Comparison of ENCODE assay signal across 7 cellular contexts in the genomic region with DNA sequence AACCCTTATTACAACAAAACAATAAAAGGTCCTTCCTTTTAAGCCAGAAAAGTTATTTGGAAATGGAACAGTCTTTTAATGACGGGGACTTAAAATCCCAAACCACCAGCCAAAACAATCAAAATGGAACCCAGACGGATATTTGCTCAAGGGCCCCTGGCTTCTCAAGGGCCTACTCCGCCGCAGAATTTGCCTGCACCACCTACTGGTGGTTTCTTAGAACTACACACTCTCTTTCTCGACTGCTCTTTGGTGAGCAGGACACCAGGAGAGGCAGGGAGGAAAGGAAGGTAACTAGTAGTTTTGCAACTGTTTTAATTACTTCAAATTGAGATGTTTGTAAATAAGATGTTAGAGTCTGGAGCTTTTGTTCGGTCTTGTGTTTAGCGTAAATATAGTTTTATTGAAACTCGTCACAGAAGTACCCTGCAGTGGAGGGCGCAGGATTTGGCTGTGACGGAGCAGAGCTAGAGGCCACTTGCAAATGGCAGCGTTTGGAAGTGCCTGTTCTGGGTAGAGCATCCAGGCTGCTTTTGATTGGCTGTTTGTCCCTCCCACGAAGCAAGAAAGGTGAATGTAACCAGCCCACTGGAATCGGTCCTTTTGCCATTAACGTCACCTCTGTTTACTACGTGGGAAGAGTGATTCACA.
DNase-seq lines count a peak whose midpoint lies in the region; ATAC-seq and TF ChIP-seq lines count a peak whose summit lies in the region.

No MANE protein-coding gene starts in this region.

- CTCF ChIA-PET in PC-3 (lab: Charles Lee): no interaction called here

- ATAC-seq in PC-3: 0 out of 2 replicates have a peak, but pooled peaks have one; percentile 35
- ATAC-seq in GM18517 (IDR thresholded peaks at IDR 0.05; ENCODE audit: unreplicated experiment): no peak

- H3K9me3 ChIP-seq in HAP-1 (no peaks in the 10 kb centered on the region), PC-3 (ENCODE audit: low read length) (no peaks in the 10 kb centered on the region), muscle layer of colon (ENCODE audit: low read length) (no peaks in the 10 kb centered on the region)

- H3F3A ChIP-seq in PC-3 (ENCODE audit: low read length, unreplicated experiment): no peaks in the 10 kb centered on the region

- H3K4me1 ChIP-seq in HAP-1: no peaks in the 10 kb centered on the region
- no peaks in the 10 kb centered on the region for H3K4me1 ChIP-seq in PC-3 (ENCODE audit: insufficient read depth, low read length)
- H3K4me1 ChIP-seq in muscle layer of colon (ENCODE audit: insufficient read depth, low read length): peaks cover 91% of the 10 kb centered on the region

- no peak overlapping the region for H3K27ac ChIP-seq in PC-3 (ENCODE audit: low read length)
- peak overlapping the region; percentile 44 for H3K27ac ChIP-seq in muscle layer of colon (ENCODE audit: low read depth, low read length)

- no peak overlapping the region for H3K4me3 ChIP-seq in HAP-1
- no peak overlapping the region for H3K4me3 ChIP-seq in PC-3 (ENCODE audit: low read length)
- H3K4me3 ChIP-seq in muscle layer of colon (ENCODE audit: low read depth in 1 of 2, low read length in 2 of 2): no peak overlapping the region

- no peaks in the 10 kb centered on the region for H3K36me3 ChIP-seq in HAP-1 (replicated peaks)
- no peaks in the 10 kb centered on the region for H3K36me3 ChIP-seq in PC-3 (ENCODE audit: low read depth, low read length)
- no peaks in the 10 kb centered on the region for H3K36me3 ChIP-seq in muscle layer of colon (ENCODE audit: insufficient read depth, low read length)

- no peaks in the 10 kb centered on the region for H3K27me3 ChIP-seq in HAP-1 (ENCODE audit: low read depth)
- H3K27me3 ChIP-seq in PC-3 (ENCODE audit: low read length): peaks cover 41% of the 10 kb centered on the region
- no peaks in the 10 kb centered on the region for H3K27me3 ChIP-seq in muscle layer of colon (ENCODE audit: control insufficient read depth in 1 of 2, insufficient read depth in 2 of 2, low read length in 2 of 2)

- intact Hi-C loops in PC-3 (cut with micrococcal nuclease): no loop called here

- POLR2A ChIA-PET in PC-3 (lab: Charles Lee; ENCODE audit: unreplicated experiment): no interaction called here

- no TSS peak for BruUV-seq in PC-3 (replicated peaks; lab: Mats Ljungman, UMichigan)

- in situ Hi-C loops in HAP-1 (cut with MboI; ENCODE audit: low sequenced_read_pairs): no loop called here

- H4K20me1 ChIP-seq in PC-3 (ENCODE audit: low read length): no peaks in the 10 kb centered on the region

- no peaks in the 10 kb centered on the region for H3K79me2 ChIP-seq in PC-3 (ENCODE audit: low read length)

- H3K4me2 ChIP-seq in PC-3 (ENCODE audit: low read length): no peak overlapping the region

- no peak overlapping the region for H3K9ac ChIP-seq in PC-3 (ENCODE audit: low read length)
- no peak overlapping the region for H3K9ac ChIP-seq in muscle layer of colon (ENCODE audit: low read length)

- peak; percentile 38 for DNase-seq in DMS153 (lab: John Stamatoyannopoulos, UW)
- peak; percentile 16 to 62 for DNase-seq in HAP-1 (ENCODE audit: low spot score in 2 of 2)
- DNase-seq in PC-3: peak; percentile 57
- peak; percentile 46 for DNase-seq in cerebellar cortex (ENCODE audit: low spot score)
- DNase-seq in effector CD4-positive, alpha-beta T cell: no peak

- no peak overlapping the region for H2AFZ ChIP-seq in PC-3 (ENCODE audit: low read length)

- peak; percentile 75 for TF ChIP-seq CTCF in PC-3 (conservative IDR thresholded peaks at IDR 0.05; ENCODE audit: low read depth, low read length)

- no peaks in the 10 kb centered on the region for H3K9me2 ChIP-seq in PC-3 (replicated peaks; ENCODE audit: low read length)
